Comparison of ENCODE assay signal across 17 cellular contexts in the genomic region with DNA sequence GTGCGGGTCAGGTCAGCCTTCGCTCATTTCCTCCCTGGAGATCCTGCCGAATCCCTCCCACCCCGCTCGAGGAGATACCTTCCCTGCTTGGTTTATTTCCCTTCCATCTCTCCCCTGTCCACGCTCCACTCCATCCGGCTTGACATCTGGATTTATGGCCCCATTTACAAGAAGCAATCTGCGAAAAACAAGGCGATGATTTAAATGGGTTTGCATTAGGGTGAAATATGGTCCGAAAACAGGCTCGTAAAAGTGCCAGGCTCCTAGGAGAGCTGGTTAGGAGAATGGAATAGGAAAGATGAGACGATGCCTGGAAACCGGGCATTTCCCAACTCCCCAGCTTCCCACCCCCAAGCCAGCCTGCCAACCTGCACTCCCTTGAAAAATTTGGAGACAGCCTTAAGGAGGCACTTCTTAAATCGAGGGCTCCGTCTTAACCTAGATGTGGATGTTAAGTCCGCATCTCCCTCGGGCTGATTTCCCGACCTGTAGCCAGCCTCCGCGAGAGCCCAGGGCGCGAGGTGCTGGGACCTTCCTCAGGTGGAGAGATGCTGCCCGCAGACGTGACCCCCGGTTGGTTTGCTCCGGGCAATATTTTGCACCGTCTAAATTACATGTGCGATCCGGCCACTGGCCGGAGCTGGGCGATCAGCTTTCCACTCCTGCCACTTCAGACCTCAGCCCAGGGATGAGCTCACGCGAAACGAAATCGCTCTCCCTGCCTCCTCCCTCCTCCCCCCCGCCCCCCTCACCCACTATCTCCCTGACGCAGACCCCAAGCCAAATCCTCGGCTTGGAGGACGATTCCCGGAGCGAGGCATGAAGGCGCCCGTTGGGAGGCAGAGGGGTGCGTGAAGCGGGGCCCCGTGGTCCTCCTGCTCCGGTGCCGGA. TPM values are rescaled to one million over a fixed set of nuclear protein-coding genes. Genes with fewer than 3 reads are reported as not detected.
DNase-seq lines count a peak whose midpoint lies in the region; TF ChIP-seq lines count a peak whose summit lies in the region.
"Had no signal": no experiment of that assay in that cellular context is flagged by ENCODE, and none has a peak within 500 bp of the region (broad histone marks: within the 10 kb centered on the region; RNA-seq: fewer than 3 reads in every experiment).

No MANE protein-coding gene starts in this region.

- H3K9me3 ChIP-seq in HUES6 (ENCODE audit: control insufficient read depth, insufficient read depth, low read depth, low read length) (no peaks in the 10 kb centered on the region), osteoblast (ENCODE audit: low read depth, low read length) (no peaks in the 10 kb centered on the region)
- H3K9me3 ChIP-seq: neutrophil had no signal

- H3K4me3 Mint-ChIP-seq in glutamatergic neuron (ENCODE audit: unreplicated experiment) = peak overlapping the region; percentile 90
- H3K4me3 Mint-ChIP-seq: activated CD8-positive, alpha-beta T cell treated with anti-CD3 and anti-CD28 coated beads, Interleukin-2, amount 10 ng/mL, durations not matched to agents 7 days and 5 days; B cell had no signal

- no peak overlapping the region for H3K9ac ChIP-seq in HUES6 (ENCODE audit: low read length)

- H4K20me1 ChIP-seq in osteoblast (ENCODE audit: insufficient read depth, low read length) = no peaks in the 10 kb centered on the region

- no peak overlapping the region for H3K27ac Mint-ChIP-seq in glutamatergic neuron (ENCODE audit: unreplicated experiment)
- H3K27ac Mint-ChIP-seq: B cell had no signal

- no peak overlapping the region for H2AFZ ChIP-seq in osteoblast (ENCODE audit: low read length)

- no peaks in the 10 kb centered on the region for H3K36me3 ChIP-seq in HUES6 (ENCODE audit: control insufficient read depth, insufficient read depth, low read length)
- H3K36me3 ChIP-seq in osteoblast (ENCODE audit: insufficient read depth, low read length) = no peaks in the 10 kb centered on the region
- H3K36me3 ChIP-seq: neutrophil had no signal

- H3K4me1 ChIP-seq in HUES6 (ENCODE audit: control insufficient read depth, insufficient read depth, low read length) = peaks cover 10% of the 10 kb centered on the region
- H3K4me1 ChIP-seq in osteoblast (ENCODE audit: insufficient read depth, low read length) = no peaks in the 10 kb centered on the region

- peak; percentile 2 for DNase-seq in COLO668 (lab: John Stamatoyannopoulos, UW; ENCODE audit: unreplicated experiment)
- peak; percentile 24 for DNase-seq in glutamatergic neuron
- peak; percentile 66 for DNase-seq in osteoblast (ENCODE audit: insufficient read length, low spot score, missing footprints)
- DNase-seq in mucosa of gallbladder (ENCODE audit: low spot score) = no peak
- DNase-seq in NCI-H1436 treated with DMSO at 0.1 percent for 48 hours (lab: John Stamatoyannopoulos, UW) = no peak
- DNase-seq in DMS53 (lab: John Stamatoyannopoulos, UW) = no peak
- no peak for DNase-seq in CD1c-positive myeloid dendritic cell (ENCODE audit: extremely low spot score)
- DNase-seq: activated CD8-positive, alpha-beta T cell treated with anti-CD3 and anti-CD28 coated beads, Interleukin-2, amount 10 ng/mL, durations not matched to agents 7 days and 5 days; activated naive CD4-positive, alpha-beta T cell treated with Interleukin-2 at 50 U/mL for 16 hours; IMR-90; kidney glomerular epithelial cell; NCI-H774 had no signal

- H3K4me3 ChIP-seq in HUES6 (ENCODE audit: low read depth, low read length) (peak overlapping the region; percentile 70), osteoblast (ENCODE audit: insufficient read depth, low read length) (no peak overlapping the region)

- peaks cover 3% of the 10 kb centered on the region for H3K4me1 Mint-ChIP-seq in glutamatergic neuron (ENCODE audit: low read depth, unreplicated experiment)
- H3K4me1 Mint-ChIP-seq: B cell had no signal

- H3K79me2 ChIP-seq in osteoblast (ENCODE audit: insufficient read depth, low read length) = no peaks in the 10 kb centered on the region

- no peak for TF ChIP-seq CTCF in glutamatergic neuron (IDR thresholded peaks at IDR 0.05; ENCODE audit: partially characterized antibody, unreplicated experiment)
- TF ChIP-seq CTCF in osteoblast (IDR thresholded peaks at IDR 0.05; ENCODE audit: extremely low read depth, low read depth, low read length) = no peak

- no peak overlapping the region for H3K4me2 ChIP-seq in osteoblast (ENCODE audit: insufficient read depth, low read length)

- H3K27me3 Mint-ChIP-seq in glutamatergic neuron (ENCODE audit: unreplicated experiment) = peaks cover 23% of the 10 kb centered on the region

- no peak overlapping the region for H3K27ac ChIP-seq in HUES6 (ENCODE audit: low read depth, low read length)
- no peak overlapping the region for H3K27ac ChIP-seq in osteoblast (ENCODE audit: low read depth, low read length)
- H3K27ac ChIP-seq: neutrophil had no signal

- H3K36me3 Mint-ChIP-seq in glutamatergic neuron (ENCODE audit: unreplicated experiment) = no peaks in the 10 kb centered on the region

- H3K27me3 ChIP-seq in HUES6 (ENCODE audit: control insufficient read depth, insufficient read depth, low read length) = peaks cover 98% of the 10 kb centered on the region
- no peaks in the 10 kb centered on the region for H3K27me3 ChIP-seq in osteoblast (ENCODE audit: insufficient read depth, low read length)

- H3K9me3 Mint-ChIP-seq in glutamatergic neuron (ENCODE audit: unreplicated experiment) = peaks cover 10% of the 10 kb centered on the region

RNA-seq across cellular contexts. Expression of gene GRM7, which starts 1.3 kb away (rescaled TPM):
- 1.4 TPM for total RNA-seq in glutamatergic neuron (ENCODE audit: unreplicated experiment)
- not detected in 2 replicates for total RNA-seq in osteoblast
- total RNA-seq in mucosa of gallbladder = 0.37 TPM
- total RNA-seq: activated CD8-positive, alpha-beta T cell treated with anti-CD3 and anti-CD28 coated beads, Interleukin-2, amount 10 ng/mL, durations not matched to agents 7 days and 5 days; B cell; chondrocyte; Daoy; IMR-90 had no signal

Comparison
In these comparisons a context has a peak if more than half of its experiments do, and no peak if none do; other contexts are left out.
1. DNase-seq: peak in COLO668 (single experiment), glutamatergic neuron (single experiment) and osteoblast (single experiment); none in mucosa of gallbladder (single experiment), NCI-H1436 treated with DMSO at 0.1 percent for 48 hours (single experiment), DMS53 (single experiment) and CD1c-positive myeloid dendritic cell (single experiment).